Comparison of ENCODE assay signal across 21 cellular contexts in genomic region chr1:89195476-89195875, GRCh38. TPM values are rescaled to one million over a fixed set of nuclear protein-coding genes. Genes with fewer than 3 reads are reported as not detected.
A peak's percentile ranks its signal among the peaks of the same experiment; 100 is the strongest.
DNase-seq lines count a peak whose midpoint lies in the region; ATAC-seq, FAIRE-seq and TF ChIP-seq lines count a peak whose summit lies in the region.
"Had no signal": no experiment of that assay in that cellular context is flagged by ENCODE, and none has a peak within 500 bp of the region (broad histone marks: within the 10 kb centered on the region; RNA-seq: fewer than 3 reads in every experiment).

No MANE protein-coding gene starts in this region.

- POLR2A ChIA-PET in H1 (lab: Charles Lee; ENCODE audit: partially characterized antibody), result no interaction called here

- H3K18ac ChIP-seq in H1 (ENCODE audit: extremely low read depth, low read length), result no peak overlapping the region

- no peak overlapping the region for H4K8ac ChIP-seq in H1 (ENCODE audit: extremely low read depth, insufficient read depth, low read length)

- no peak for TF ChIP-seq RAD21 in H1 (IDR thresholded peaks at IDR 0.05 in 1 of 2, conservative IDR thresholded peaks at IDR 0.05 in 1 of 2; ENCODE audit: low read depth in 2 of 2, low read length in 2 of 2)

- H4K91ac ChIP-seq in H1 (replicated peaks; ENCODE audit: insufficient read length, low read length), result no peak overlapping the region

- H3K36me3 ChIP-seq in heart right ventricle (peaks cover 0 to 65% (median 11%) of the 10 kb centered on the region in 9 donors), right atrium auricular region (no peaks in the 10 kb centered on the region), OCI-LY3 (replicated peaks; ENCODE audit: low read depth, low read length) (no peaks in the 10 kb centered on the region), H1 (ENCODE audit: control insufficient read depth in 2 of 4, insufficient read depth in 4 of 4, low read length in 3 of 4) (no peaks in the 10 kb centered on the region), upper lobe of left lung (peaks cover 0 to 4% (median 2%) of the 10 kb centered on the region in 4 donors), thyroid gland (no peaks in the 10 kb centered on the region)
- H3K36me3 ChIP-seq: ascending aorta, gastrocnemius medialis had no signal

- H3K4me1 ChIP-seq in heart right ventricle (peaks cover 0 to 65% (median 35%) of the 10 kb centered on the region in 9 donors), right atrium auricular region (no peaks in the 10 kb centered on the region), OCI-LY3 (ENCODE audit: low read length) (peaks cover 43% of the 10 kb centered on the region), H1 (replicated peaks in 1 of 4; ENCODE audit: control insufficient read depth in 3 of 4, insufficient read depth in 4 of 4, low read length in 3 of 4) (no peaks in the 10 kb centered on the region), upper lobe of left lung (peaks cover 0 to 17% (median 7%) of the 10 kb centered on the region in 4 donors), thyroid gland (peaks cover 8 to 9% of the 10 kb centered on the region in 2 donors)
- H3K4me1 ChIP-seq: ascending aorta had no signal

- intact Hi-C loops in heart right ventricle (cut with DNase I), result loop anchor here in 6 of 10 donors (5.0 to 10.0 kb wide), 6 partner anchors 57 to 191 kb away; no protein-coding TSS in a partner anchor
- intact Hi-C loops in thyroid gland (cut with DNase I), result no loop called here

- H3K56ac ChIP-seq in H1 (replicated peaks; ENCODE audit: insufficient read length, low read depth, low read length), result no peak overlapping the region

- TF ChIP-seq EP300 in H1 (IDR thresholded peaks at IDR 0.05; ENCODE audit: borderline replicate concordance in 1 of 2, low read depth in 2 of 2, low read length in 2 of 2) (no peak), upper lobe of left lung (IDR thresholded peaks at IDR 0.05) (no peak)

- no peaks in the 10 kb centered on the region for H3K27me3 ChIP-seq in heart right ventricle
- H3K27me3 ChIP-seq in right atrium auricular region, result no peaks in the 10 kb centered on the region
- no peaks in the 10 kb centered on the region for H3K27me3 ChIP-seq in OCI-LY3 (ENCODE audit: low read depth, low read length)
- H3K27me3 ChIP-seq in H1 (replicated peaks in 1 of 4; ENCODE audit: control insufficient read depth in 3 of 4, extremely low read depth in 1 of 4, insufficient read depth in 3 of 4, low read length in 3 of 4), result no peaks in the 10 kb centered on the region
- no peaks in the 10 kb centered on the region for H3K27me3 ChIP-seq in upper lobe of left lung
- no peaks in the 10 kb centered on the region for H3K27me3 ChIP-seq in thyroid gland
- H3K27me3 ChIP-seq: ascending aorta, gastrocnemius medialis had no signal

- H3K4me2 ChIP-seq in OCI-LY3 (ENCODE audit: low read length) (peak overlapping the region; percentile 37), H1 (ENCODE audit: insufficient read depth in 1 of 2, low read depth in 2 of 2, low read length in 2 of 2) (no peak overlapping the region)

- CTCF ChIA-PET in H1 (lab: Charles Lee; ENCODE audit: partially characterized antibody), result no interaction called here

- H3K4ac ChIP-seq in H1 (replicated peaks; ENCODE audit: insufficient read length, low read depth, low read length), result no peak overlapping the region

- H3K27ac ChIP-seq in heart right ventricle (peak overlapping the region in 2 of 10 donors; percentile 0 to 5), right atrium auricular region (no peak overlapping the region), OCI-LY3 (ENCODE audit: low read length) (peak overlapping the region; percentile 49), H1 (ENCODE audit: low read depth, low read length) (no peak overlapping the region), upper lobe of left lung (peak overlapping the region in 2 of 4 donors; percentile 1 to 49), thyroid gland (no peak overlapping the region)
- H3K27ac ChIP-seq: ascending aorta, epithelial cell of prostate, gastrocnemius medialis had no signal

- no peak for FAIRE-seq in H1 (lab: Jason Lieb, UNC)
- FAIRE-seq: colon had no signal

- no peaks in the 10 kb centered on the region for H3K79me2 ChIP-seq in OCI-LY3 (ENCODE audit: low read length)
- no peaks in the 10 kb centered on the region for H3K79me2 ChIP-seq in H1 (ENCODE audit: control insufficient read depth in 1 of 2, insufficient read depth in 2 of 2, low read length in 2 of 2)

- TF ChIP-seq POLR2A in H1 (IDR thresholded peaks at IDR 0.05; ENCODE audit: control extremely low read depth in 1 of 2, low read depth in 2 of 2, low read length in 2 of 2), result no peak
- TF ChIP-seq POLR2A in upper lobe of left lung (IDR thresholded peaks at IDR 0.05), result no peak
- TF ChIP-seq POLR2A in thyroid gland (IDR thresholded peaks at IDR 0.05), result no peak

- H2BK15ac ChIP-seq in H1 (ENCODE audit: low read length), result no peak overlapping the region

- H3K9me3 ChIP-seq in heart right ventricle (no peaks in the 10 kb centered on the region), right atrium auricular region (no peaks in the 10 kb centered on the region), OCI-LY3 (ENCODE audit: insufficient read depth, low read length) (no peaks in the 10 kb centered on the region), H1 (ENCODE audit: insufficient read depth in 2 of 2, low read depth in 1 of 2, low read length in 1 of 2) (no peaks in the 10 kb centered on the region), upper lobe of left lung (no peaks in the 10 kb centered on the region), thyroid gland (no peaks in the 10 kb centered on the region)
- H3K9me3 ChIP-seq: ascending aorta, gastrocnemius medialis had no signal

- H4K20me1 ChIP-seq in OCI-LY3 (ENCODE audit: insufficient read depth, low read length) (no peaks in the 10 kb centered on the region), H1 (replicated peaks in 1 of 2; ENCODE audit: control insufficient read depth in 1 of 2, insufficient read depth in 2 of 2, low read length in 2 of 2) (no peaks in the 10 kb centered on the region)

- H2BK20ac ChIP-seq in H1 (ENCODE audit: low read length), result no peak overlapping the region

- H3K23me2 ChIP-seq in H1 (ENCODE audit: low read depth, low read length), result no peaks in the 10 kb centered on the region

- ATAC-seq in heart right ventricle (no peak), upper lobe of left lung (ENCODE audit: low FRiP score in 2 of 2) (no peak)
- ATAC-seq: gastrocnemius medialis, WTC11 had no signal

- TF ChIP-seq CTCF in heart right ventricle (IDR thresholded peaks at IDR 0.05), result no peak
- TF ChIP-seq CTCF in right atrium auricular region (IDR thresholded peaks at IDR 0.05), result no peak
- no peak for TF ChIP-seq CTCF in OCI-LY3 (IDR thresholded peaks at IDR 0.05; ENCODE audit: low read depth, low read length)
- no peak for TF ChIP-seq CTCF in H1 (IDR thresholded peaks at IDR 0.05; ENCODE audit: control extremely low read depth in 1 of 3, insufficient read depth in 1 of 3, low read depth in 1 of 3, low read length in 3 of 3)
- TF ChIP-seq CTCF in upper lobe of left lung (IDR thresholded peaks at IDR 0.05), result no peak
- no peak for TF ChIP-seq CTCF in thyroid gland (IDR thresholded peaks at IDR 0.05)

- H3K23ac ChIP-seq in H1 (ENCODE audit: insufficient read length), result no peak overlapping the region

- H3K9ac ChIP-seq in OCI-LY3 (ENCODE audit: low read length) (no peak overlapping the region), H1 (replicated peaks in 1 of 4; ENCODE audit: extremely low read depth in 1 of 4, low read depth in 3 of 4, low read length in 3 of 4) (no peak overlapping the region)

- no peak overlapping the region for H3K14ac ChIP-seq in H1 (ENCODE audit: insufficient read length)

- no peak overlapping the region for H2BK12ac ChIP-seq in H1 (ENCODE audit: low read depth, low read length)

- DNase-seq in heart right ventricle (no peak), right atrium auricular region (ENCODE audit: low spot score) (no peak), H1 (ENCODE audit: low read depth in 1 of 2, low spot score in 2 of 2) (no peak), upper lobe of left lung (no peak), T1000 (lab: John Stamatoyannopoulos, UW) (no peak), thyroid gland (no peak)
- DNase-seq: AML-193, gastrocnemius medialis, HFFc6, NCI-H1436, NCI-H2227 treated with DMSO at 0.1 percent for 48 hours, nephron progenitor cell, SW 1271 had no signal

- H2AK5ac ChIP-seq in H1 (ENCODE audit: low read depth, low read length), result no peak overlapping the region

- no peak overlapping the region for H2BK120ac ChIP-seq in H1 (replicated peaks; ENCODE audit: low read depth, low read length)

- 50 to 59% methylated on average over 3 of the region's 3 CpGs for WGBS in heart right ventricle, 2 donors
- 88% methylated on average over 3 of the region's 3 CpGs; no CpG with 5 or more reads in 1 of the 2 experiments for WGBS in H1 (ENCODE audit: extremely low coverage in 1 of 2, insufficient coverage in 1 of 2, insufficient read length in 1 of 2, insufficient replicate concordance in 2 of 2, low coverage in 1 of 2, low lambda C conversion rate in 2 of 2, missing lambda C conversion rate in 1 of 2), 2 experiments
- WGBS in upper lobe of left lung, 2 donors, result 60% methylated on average over 3 of the region's 3 CpGs
- WGBS in thyroid gland, 2 donors, result 75 to 81% methylated on average over 3 of the region's 3 CpGs

- H3K4me3 ChIP-seq in heart right ventricle, result peak overlapping the region in 6 of 10 donors; percentile 4 to 72 (median 64)
- H3K4me3 ChIP-seq in right atrium auricular region, result no peak overlapping the region
- H3K4me3 ChIP-seq in OCI-LY3 (ENCODE audit: low read length), result 0 out of 2 replicates have a peak overlapping the region, but pooled peaks have one; percentile 14
- H3K4me3 ChIP-seq in H1 (ENCODE audit: extremely low read depth in 1 of 4, insufficient read depth in 2 of 4, low read depth in 3 of 4, low read length in 4 of 4), result no peak overlapping the region
- peak overlapping the region in 3 of 4 donors; percentile 2 to 57 (median 15) for H3K4me3 ChIP-seq in upper lobe of left lung
- H3K4me3 ChIP-seq in thyroid gland (replicated peaks in 1 of 3), result no peak overlapping the region
- H3K4me3 ChIP-seq: ascending aorta, lung had no signal

- peak overlapping the region; percentile 74 for H2AFZ ChIP-seq in OCI-LY3 (ENCODE audit: low read depth, low read length)
- H2AFZ ChIP-seq in H1 (ENCODE audit: low read length), result peak overlapping the region; percentile 36; the same call in 1 of the 2 replicates

- H3K79me1 ChIP-seq in H1 (ENCODE audit: low read depth, low read length), result no peaks in the 10 kb centered on the region

- no peak overlapping the region for H2BK5ac ChIP-seq in H1 (ENCODE audit: low read depth, low read length)

- H4K5ac ChIP-seq in H1 (ENCODE audit: insufficient read length, low read depth, low read length), result no peak overlapping the region

RNA-seq across cellular contexts. Expression of gene GBP4, which starts 3.3 kb away (rescaled TPM):
- total RNA-seq in heart right ventricle (10 to 100 TPM in 6 of 10 donors, 1 to 10 TPM in 4; 2.9 to 46.5 (median 10.4) TPM), right atrium auricular region (1 to 10 TPM; 6.1 to 6.2 TPM), upper lobe of left lung (10 to 100 TPM; 13.6 to 27.4 (median 22.1) TPM), thyroid gland (10 to 100 TPM in 2 of 4 donors, 1 to 10 TPM in 2; 2.5 to 11.0 (median 8.7) TPM)
- polyA plus RNA-seq in heart right ventricle (10 to 100 TPM in 1 of 2 donors, 1 to 10 TPM in 1; 9.1 to 16.0 TPM), H1 (2011; rRNA removed) (0.02 TPM in 1 of 2 replicates, not detected in the other)
- not detected in 2 replicates for total RNA-seq in H1 (2021; fragmentation: NEBNext Ultra II Directional; extraction: Animal tissue kit (Norgen Biotek cat#: 25700))
- not detected for polyA plus RNA-seq in H1 (2011; cell fraction: cytosol; rRNA removed)
- not detected for polyA plus RNA-seq in H1 (2011; cell fraction: nucleus; rRNA removed)
- polyA plus RNA-seq in H1 (2012, experiment 1 of 2), result 0.03 to 0.20 TPM in 2 of 4 replicates, not detected in the others
- polyA plus RNA-seq in H1 (2012, experiment 2 of 2), result not detected
- not detected for polyA plus RNA-seq in H1 (2013, experiment 1 of 2)
- polyA plus RNA-seq in H1 (2013, experiment 2 of 2), result 0.02 TPM
- polyA minus RNA-seq in H1 (2011; rRNA and poly(A)+ RNA removed), result not detected in 2 replicates
- not detected for polyA minus RNA-seq in H1 (2011; cell fraction: cytosol; rRNA and poly(A)+ RNA removed)
- polyA minus RNA-seq in H1 (2011; cell fraction: nucleus; rRNA and poly(A)+ RNA removed), result not detected

RNA-seq across cellular contexts. Expression of gene GBP7, which starts 19.7 kb away (rescaled TPM):
- total RNA-seq in heart right ventricle, result under 1 TPM in 2 of 10 donors, not detected in 8; 0.17 to 0.42 TPM
- not detected for polyA plus RNA-seq in heart right ventricle
- total RNA-seq in right atrium auricular region, result not detected
- total RNA-seq in H1 (2021; fragmentation: NEBNext Ultra II Directional; extraction: Animal tissue kit (Norgen Biotek cat#: 25700)), result not detected in 2 replicates
- polyA plus RNA-seq in H1 (2011; rRNA removed), result not detected in 2 replicates
- not detected for polyA plus RNA-seq in H1 (2011; cell fraction: cytosol; rRNA removed)
- polyA plus RNA-seq in H1 (2011; cell fraction: nucleus; rRNA removed), result not detected
- polyA plus RNA-seq in H1 (2012, experiment 1 of 2), result not detected in 4 replicates
- polyA plus RNA-seq in H1 (2012, experiment 2 of 2), result not detected
- polyA plus RNA-seq in H1 (2013, experiment 1 of 2), result not detected
- polyA plus RNA-seq in H1 (2013, experiment 2 of 2), result not detected
- not detected in 2 replicates for polyA minus RNA-seq in H1 (2011; rRNA and poly(A)+ RNA removed)
- polyA minus RNA-seq in H1 (2011; cell fraction: cytosol; rRNA and poly(A)+ RNA removed), result not detected
- polyA minus RNA-seq in H1 (2011; cell fraction: nucleus; rRNA and poly(A)+ RNA removed), result not detected
- total RNA-seq in upper lobe of left lung, result under 1 TPM in 1 of 6 donors, not detected in 5; 0.34 TPM
- total RNA-seq in thyroid gland, result not detected
- total RNA-seq: ascending aorta, gastrocnemius medialis, HFFc6, renal cortical epithelial cell, subcutaneous adipose tissue, WTC11 had no signal

Comparison
In these comparisons a context has a peak if more than half of its experiments do, and no peak if none do; other contexts are left out.
1. H3K4me3 ChIP-seq: peak in heart right ventricle (6 of 10), OCI-LY3 (single experiment) and upper lobe of left lung (3 of 4); none in right atrium auricular region (0 of 2), H1 (0 of 4) and thyroid gland (0 of 3).